In the genomic region with DNA sequence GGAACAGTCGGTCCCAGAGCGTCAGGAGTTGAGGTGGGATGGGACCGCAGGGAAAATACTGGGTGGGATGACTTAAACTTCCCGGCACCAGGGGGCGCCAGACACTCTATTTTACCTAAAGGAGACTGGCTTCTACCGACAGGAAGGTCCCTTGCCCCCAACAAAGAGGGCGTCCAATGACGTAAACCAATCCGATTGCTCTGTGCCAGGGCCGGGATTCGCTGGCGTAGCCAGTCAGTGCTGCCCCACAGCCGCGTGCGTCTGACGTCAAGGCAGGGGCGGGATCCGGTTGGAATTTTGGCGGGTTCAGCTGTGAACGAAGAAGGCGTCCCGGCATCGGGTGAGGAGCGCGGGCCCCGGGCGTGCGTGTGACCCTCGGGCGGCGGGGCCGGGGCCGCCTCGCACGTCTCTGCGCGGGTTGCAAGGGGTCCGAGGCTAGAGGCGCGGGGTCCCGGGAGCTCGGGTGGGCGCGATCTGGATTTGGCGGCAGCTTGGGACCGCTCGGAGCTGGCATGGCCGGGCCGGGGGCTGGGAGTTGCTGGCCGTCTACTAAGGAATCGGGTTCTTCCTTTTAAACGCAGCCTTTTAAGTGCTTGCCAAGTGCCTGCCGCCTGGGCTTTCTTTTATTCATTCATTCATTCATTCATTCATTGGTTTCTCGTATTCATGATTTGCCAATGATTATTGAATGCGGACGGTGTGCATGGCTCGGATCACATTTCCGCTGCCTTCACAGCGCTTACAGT, we compare ENCODE assay signal across 8 cellular contexts. TPM values are rescaled to one million over a fixed set of nuclear protein-coding genes. Genes with fewer than 3 reads are reported as not detected.
DNase-seq lines count a peak whose midpoint lies in the region; ATAC-seq and TF ChIP-seq lines count a peak whose summit lies in the region.

A gene (plus strand): TSS at position 292 of the 746 bp plus-strand sequence. CDS start 2,645 bp downstream, outside the sequence.

- 0 out of 2 replicates have a peak, but pooled peaks cover 9% of the 10 kb centered on the region for H3K36me3 ChIP-seq in GM23338 (ENCODE audit: insufficient read depth)

- H3K9me3 Mint-ChIP-seq in GM23338, result no peaks in the 10 kb centered on the region
- H3K9me3 Mint-ChIP-seq in activated T-helper 1 cell treated with anti-CD3 and anti-CD28 coated beads, Interleukin-12 subunit alpha, Interleukin-12 subunit beta, Interleukin-2, Interleukin-4 antibody, amounts not matched to agents 30 ng/mL and 10 ng/mL and 1 ng/mL, durations not matched to agents 14 hours and 24 hours and 36 hours, result peaks cover 8% of the 10 kb centered on the region
- no peaks in the 10 kb centered on the region for H3K9me3 Mint-ChIP-seq in natural killer cell

- H3F3A ChIP-seq in GM23338 (replicated peaks; ENCODE audit: low read depth), result no peaks in the 10 kb centered on the region

- 0 out of 2 replicates have a peak, but pooled peaks cover 4% of the 10 kb centered on the region for H3K4me1 ChIP-seq in GM23338 (ENCODE audit: insufficient read depth)

- no peaks in the 10 kb centered on the region for H3K27me3 ChIP-seq in GM23338 (ENCODE audit: insufficient read depth)

- H3K27ac Mint-ChIP-seq in GM23338 (peak within 1 kb of the TSS; percentile 88), natural killer cell (peak within 1 kb of the TSS; percentile 87 to 93)
- H3K27ac Mint-ChIP-seq in activated T-helper 1 cell treated with anti-CD3 and anti-CD28 coated beads, Interleukin-12 subunit alpha, Interleukin-12 subunit beta, Interleukin-2, Interleukin-4 antibody, amounts not matched to agents 30 ng/mL and 10 ng/mL and 1 ng/mL, durations not matched to agents 14 hours and 24 hours and 36 hours, result peak within 1 kb of the TSS; percentile 94

- peaks cover 48% of the 10 kb centered on the region for H3K79me2 ChIP-seq in GM23338 (replicated peaks; ENCODE audit: insufficient read depth)

- peak within 1 kb of the TSS; percentile 79 for H2AFZ ChIP-seq in GM23338

- H3K36me3 Mint-ChIP-seq in GM23338 (ENCODE audit: low read depth) (peaks cover 30% of the 10 kb centered on the region), natural killer cell (no peaks in the 10 kb centered on the region)
- H3K36me3 Mint-ChIP-seq in activated T-helper 1 cell treated with anti-CD3 and anti-CD28 coated beads, Interleukin-12 subunit alpha, Interleukin-12 subunit beta, Interleukin-2, Interleukin-4 antibody, amounts not matched to agents 30 ng/mL and 10 ng/mL and 1 ng/mL, durations not matched to agents 14 hours and 24 hours and 36 hours (ENCODE audit: low read depth), result peaks cover 13% of the 10 kb centered on the region

- no peak within 1 kb of the TSS for H3K27ac ChIP-seq in GM23338 (ENCODE audit: low read depth)

- peak within 1 kb of the TSS; percentile 99 for H3K4me2 ChIP-seq in GM23338

- peak; percentile 74 to 87 for TF ChIP-seq CTCF in GM23338 (conservative IDR thresholded peaks at IDR 0.05; ENCODE audit: low read depth in 2 of 2)
- TF ChIP-seq CTCF in fibroblast of mammary gland (conservative IDR thresholded peaks at IDR 0.05; ENCODE audit: control insufficient read depth, insufficient read depth, low read depth, low read length), result peak; percentile 71
- peak; percentile 98 for TF ChIP-seq CTCF in natural killer cell (IDR thresholded peaks at IDR 0.05)

- H3K4me3 ChIP-seq in GM23338, result peak within 1 kb of the TSS; percentile 89
- H3K4me3 ChIP-seq in fibroblast of mammary gland (ENCODE audit: control insufficient read depth, low read depth, low read length), result peak within 1 kb of the TSS; percentile 79

- DNase-seq in EL, result peak; percentile 100
- DNase-seq in GM23338 (ENCODE audit: low spot score), result peak; percentile 100
- peak; percentile 99 for DNase-seq in LHCN-M2 (ENCODE audit: low read depth)
- peak; percentile 100 for DNase-seq in RPMI7951 (ENCODE audit: low read depth)
- peak; percentile 98 for DNase-seq in activated T-helper 1 cell treated with anti-CD3 and anti-CD28 coated beads, Interleukin-12 subunit alpha, Interleukin-12 subunit beta, Interleukin-2, Interleukin-4 antibody, amounts not matched to agents 30 ng/mL and 10 ng/mL and 1 ng/mL, durations not matched to agents 14 hours and 24 hours and 36 hours (ENCODE audit: low spot score)
- DNase-seq in fibroblast of mammary gland (ENCODE audit: low read depth), result peak; percentile 99
- peak; percentile 95 for DNase-seq in natural killer cell
- DNase-seq in stimulated activated naive CD4-positive, alpha-beta T cell treated with Interleukin-2 at 50 U/mL for 16 hours (lab: John Stamatoyannopoulos, UW), result peak; percentile 97

- H3K4me1 Mint-ChIP-seq in GM23338, result peaks cover 11% of the 10 kb centered on the region
- peaks cover 57% of the 10 kb centered on the region for H3K4me1 Mint-ChIP-seq in activated T-helper 1 cell treated with anti-CD3 and anti-CD28 coated beads, Interleukin-12 subunit alpha, Interleukin-12 subunit beta, Interleukin-2, Interleukin-4 antibody, amounts not matched to agents 30 ng/mL and 10 ng/mL and 1 ng/mL, durations not matched to agents 14 hours and 24 hours and 36 hours (ENCODE audit: low read depth)
- H3K4me1 Mint-ChIP-seq in natural killer cell, result peaks cover 21 to 27% of the 10 kb centered on the region in 2 donors

- no peaks in the 10 kb centered on the region for H3K9me2 ChIP-seq in GM23338 (ENCODE audit: insufficient read depth)

- peaks cover 21% of the 10 kb centered on the region for H4K20me1 ChIP-seq in GM23338 (replicated peaks; ENCODE audit: insufficient read depth)

- intact Hi-C loops in activated T-helper 1 cell treated with anti-CD3 and anti-CD28 coated beads, Interleukin-12 subunit alpha, Interleukin-12 subunit beta, Interleukin-2, Interleukin-4 antibody, amounts not matched to agents 30 ng/mL and 10 ng/mL and 1 ng/mL, durations not matched to agents 14 hours and 24 hours and 36 hours (cut with micrococcal nuclease), result loop anchor here (1.0 to 5.0 kb wide), 8 partner anchors 61 to 1119 kb away; a partner anchor contains a TSS
- intact Hi-C loops in natural killer cell (cut with micrococcal nuclease), result loop anchor here (1.0 to 5.0 kb wide), 3 partner anchors 64 to 191 kb away; no protein-coding TSS in a partner anchor

- H3K4me3 Mint-ChIP-seq in GM23338 (peak within 1 kb of the TSS; percentile 87), natural killer cell (peak within 1 kb of the TSS; percentile 95)
- peak within 1 kb of the TSS; percentile 93 for H3K4me3 Mint-ChIP-seq in activated T-helper 1 cell treated with anti-CD3 and anti-CD28 coated beads, Interleukin-12 subunit alpha, Interleukin-12 subunit beta, Interleukin-2, Interleukin-4 antibody, amounts not matched to agents 30 ng/mL and 10 ng/mL and 1 ng/mL, durations not matched to agents 14 hours and 24 hours and 36 hours

- H3K27me3 Mint-ChIP-seq in GM23338 (ENCODE audit: insufficient read depth, low read depth, poor library complexity), result peaks cover 11% of the 10 kb centered on the region
- H3K27me3 Mint-ChIP-seq in activated T-helper 1 cell treated with anti-CD3 and anti-CD28 coated beads, Interleukin-12 subunit alpha, Interleukin-12 subunit beta, Interleukin-2, Interleukin-4 antibody, amounts not matched to agents 30 ng/mL and 10 ng/mL and 1 ng/mL, durations not matched to agents 14 hours and 24 hours and 36 hours (ENCODE audit: insufficient read depth), result no peaks in the 10 kb centered on the region
- H3K27me3 Mint-ChIP-seq in natural killer cell (ENCODE audit: low read depth in 2 of 2), result no peaks in the 10 kb centered on the region

- ATAC-seq in GM23338 (peak; percentile 98), natural killer cell (peak; percentile 99 to 100 (median 99))

TF ChIP-seq in GM23338, 12 proteins besides CTCF, POLR2A, EP300 and RAD21:
- TF ChIP-seq, protein P1, sequence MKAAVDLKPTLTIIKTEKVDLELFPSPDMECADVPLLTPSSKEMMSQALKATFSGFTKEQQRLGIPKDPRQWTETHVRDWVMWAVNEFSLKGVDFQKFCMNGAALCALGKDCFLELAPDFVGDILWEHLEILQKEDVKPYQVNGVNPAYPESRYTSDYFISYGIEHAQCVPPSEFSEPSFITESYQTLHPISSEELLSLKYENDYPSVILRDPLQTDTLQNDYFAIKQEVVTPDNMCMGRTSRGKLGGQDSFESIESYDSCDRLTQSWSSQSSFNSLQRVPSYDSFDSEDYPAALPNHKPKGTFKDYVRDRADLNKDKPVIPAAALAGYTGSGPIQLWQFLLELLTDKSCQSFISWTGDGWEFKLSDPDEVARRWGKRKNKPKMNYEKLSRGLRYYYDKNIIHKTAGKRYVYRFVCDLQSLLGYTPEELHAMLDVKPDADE (IDR thresholded peaks at IDR 0.05), result peak; percentile 76
- TF ChIP-seq ZNF114 (CRISPR knock-in tag; IDR thresholded peaks at IDR 0.05) (no peak), POLR2AphosphoS5 (IDR thresholded peaks at IDR 0.05; ENCODE audit: low read depth) (peak; percentile 65), CREB1 (CRISPR knock-in tag; IDR thresholded peaks at IDR 0.05; ENCODE audit: low read depth) (peak; percentile 96)
TF ChIP-seq in GM23338: peak in this region for 3.

RNA-seq across cellular contexts. Expression of the gene that starts here (rescaled TPM):
- total RNA-seq in GM23338 (2014; rRNA removed; shearing (Covaris generic)), result 30.7 and 38.2 TPM in 2 replicates
- polyA plus RNA-seq in GM23338 (2016; fragmentation: Nextera tagmentation; extraction: Ambion mirVana), result 33.4 and 43.0 TPM in 2 replicates
- total RNA-seq in LHCN-M2 (2014; rRNA removed) (26.1 and 29.6 TPM in 2 replicates), natural killer cell (1 to 10 TPM in 2 of 3 donors, under 1 TPM in 1; 0.73 to 2.9 (median 1.3) TPM)
- 5.9 TPM for polyA plus RNA-seq in LHCN-M2 (2012)
- 20.7 and 21.9 TPM in 2 replicates for total RNA-seq in RPMI7951 (2014; rRNA removed; shearing (Covaris generic))
- 104 and 106 TPM in 2 replicates for total RNA-seq in activated T-helper 1 cell treated with anti-CD3 and anti-CD28 coated beads, Interleukin-12 subunit alpha, Interleukin-12 subunit beta, Interleukin-2, Interleukin-4 antibody, amounts not matched to agents 30 ng/mL and 10 ng/mL and 1 ng/mL, durations not matched to agents 14 hours and 24 hours and 36 hours
